1 cellular context compared by ENCODE assay signal in genomic region chrX:49073641-49074575, GRCh38.
TF ChIP-seq lines count a peak whose summit lies in the region.

Gene PRAF2, minus strand, starts transcription at chrX:49074002. Its CDS starts 15 bp downstream, at chrX:49073987.

TF ChIP-seq in GM12878, 131 proteins besides CTCF, POLR2A, EP300 and RAD21 (continued from another document and continues in another):
- TF ChIP-seq PKNOX1 (IDR thresholded peaks at IDR 0.05) (no peak), PAX8 (IDR thresholded peaks at IDR 0.05) (no peak), BCL11A (IDR thresholded peaks at IDR 0.05; ENCODE audit: low read depth, low read length) (no peak), MEF2A (IDR thresholded peaks at IDR 0.05; ENCODE audit: insufficient read depth, low read depth, low read length) (0 out of 2 replicates have a peak, but pooled peaks have one; percentile 29), TAF1 (IDR thresholded peaks at IDR 0.05; ENCODE audit: borderline replicate concordance, low read depth, low read length) (no peak), GATAD2B (conservative IDR thresholded peaks at IDR 0.05; ENCODE audit: low read depth) (no peak), TCF3 (IDR thresholded peaks at IDR 0.05; ENCODE audit: borderline replicate concordance, insufficient read depth, low read depth, low read length) (no peak), RAD51 (IDR thresholded peaks at IDR 0.05) (no peak), ZNF24 (IDR thresholded peaks at IDR 0.05) (no peak), CHD2 (IDR thresholded peaks at IDR 0.05; ENCODE audit: borderline replicate concordance, low read depth, low read length) (no peak), ZNF274 (IDR thresholded peaks at IDR 0.05; ENCODE audit: insufficient read depth, insufficient read length) (no peak), ATF2 (IDR thresholded peaks at IDR 0.05; ENCODE audit: low read length) (no peak), POLR2AphosphoS2 (IDR thresholded peaks at IDR 0.05; ENCODE audit: low read depth, low read length) (no peak), SP1 (IDR thresholded peaks at IDR 0.05; ENCODE audit: low read depth, low read length) (no peak), ZBED1 (IDR thresholded peaks at IDR 0.05; ENCODE audit: borderline replicate concordance) (no peak), ESRRA (IDR thresholded peaks at IDR 0.05; ENCODE audit: low read length) (no peak), ATF7 (IDR thresholded peaks at IDR 0.05; ENCODE audit: low read depth) (no peak), SREBF1 (IDR thresholded peaks at IDR 0.05; ENCODE audit: low read length) (no peak), MTA3 (IDR thresholded peaks at IDR 0.05; ENCODE audit: borderline replicate concordance, low read length) (no peak), JUNB (IDR thresholded peaks at IDR 0.05) (no peak), SIX5 (IDR thresholded peaks at IDR 0.05; ENCODE audit: low read depth, low read length, severe bottlenecking) (peak; percentile 90), RELA (IDR thresholded peaks at IDR 0.05; ENCODE audit: borderline replicate concordance, partially characterized antibody) (no peak), FOS (IDR thresholded peaks at IDR 0.05; ENCODE audit: borderline replicate concordance, extremely low read depth, insufficient read length) (no peak), ELK1 (IDR thresholded peaks at IDR 0.05; ENCODE audit: low read depth, low read length) (no peak), ETV6 (conservative IDR thresholded peaks at IDR 0.05 in 1 of 2, IDR thresholded peaks at IDR 0.05 in 1 of 2; ENCODE audit: borderline replicate concordance in 1 of 2, low read depth in 1 of 2) (no peak), BMI1 (IDR thresholded peaks at IDR 0.05; ENCODE audit: borderline replicate concordance) (no peak), ZZZ3 (IDR thresholded peaks at IDR 0.05; ENCODE audit: control insufficient read depth, insufficient read length, low read depth) (no peak), YBX1 (IDR thresholded peaks at IDR 0.05) (no peak), IKZF2 (IDR thresholded peaks at IDR 0.05) (no peak), CREB1 (IDR thresholded peaks at IDR 0.05; ENCODE audit: low read depth) (peak; percentile 48; the same call in 1 of the 2 replicates), CHD4 (IDR thresholded peaks at IDR 0.05) (no peak), NBN (IDR thresholded peaks at IDR 0.05) (no peak), IRF4 (IDR thresholded peaks at IDR 0.05; ENCODE audit: low read depth, low read length) (no peak), MEF2B (IDR thresholded peaks at IDR 0.05; ENCODE audit: partially characterized antibody, poor library complexity, severe bottlenecking) (no peak)
- TF ChIP-seq, protein P1, sequence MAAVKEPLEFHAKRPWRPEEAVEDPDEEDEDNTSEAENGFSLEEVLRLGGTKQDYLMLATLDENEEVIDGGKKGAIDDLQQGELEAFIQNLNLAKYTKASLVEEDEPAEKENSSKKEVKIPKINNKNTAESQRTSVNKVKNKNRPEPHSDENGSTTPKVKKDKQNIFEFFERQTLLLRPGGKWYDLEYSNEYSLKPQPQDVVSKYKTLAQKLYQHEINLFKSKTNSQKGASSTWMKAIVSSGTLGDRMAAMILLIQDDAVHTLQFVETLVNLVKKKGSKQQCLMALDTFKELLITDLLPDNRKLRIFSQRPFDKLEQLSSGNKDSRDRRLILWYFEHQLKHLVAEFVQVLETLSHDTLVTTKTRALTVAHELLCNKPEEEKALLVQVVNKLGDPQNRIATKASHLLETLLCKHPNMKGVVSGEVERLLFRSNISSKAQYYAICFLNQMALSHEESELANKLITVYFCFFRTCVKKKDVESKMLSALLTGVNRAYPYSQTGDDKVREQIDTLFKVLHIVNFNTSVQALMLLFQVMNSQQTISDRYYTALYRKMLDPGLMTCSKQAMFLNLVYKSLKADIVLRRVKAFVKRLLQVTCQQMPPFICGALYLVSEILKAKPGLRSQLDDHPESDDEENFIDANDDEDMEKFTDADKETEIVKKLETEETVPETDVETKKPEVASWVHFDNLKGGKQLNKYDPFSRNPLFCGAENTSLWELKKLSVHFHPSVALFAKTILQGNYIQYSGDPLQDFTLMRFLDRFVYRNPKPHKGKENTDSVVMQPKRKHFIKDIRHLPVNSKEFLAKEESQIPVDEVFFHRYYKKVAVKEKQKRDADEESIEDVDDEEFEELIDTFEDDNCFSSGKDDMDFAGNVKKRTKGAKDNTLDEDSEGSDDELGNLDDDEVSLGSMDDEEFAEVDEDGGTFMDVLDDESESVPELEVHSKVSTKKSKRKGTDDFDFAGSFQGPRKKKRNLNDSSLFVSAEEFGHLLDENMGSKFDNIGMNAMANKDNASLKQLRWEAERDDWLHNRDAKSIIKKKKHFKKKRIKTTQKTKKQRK (IDR thresholded peaks at IDR 0.05; ENCODE audit: low read depth, low read length), result no peak
- TF ChIP-seq, protein P2, sequence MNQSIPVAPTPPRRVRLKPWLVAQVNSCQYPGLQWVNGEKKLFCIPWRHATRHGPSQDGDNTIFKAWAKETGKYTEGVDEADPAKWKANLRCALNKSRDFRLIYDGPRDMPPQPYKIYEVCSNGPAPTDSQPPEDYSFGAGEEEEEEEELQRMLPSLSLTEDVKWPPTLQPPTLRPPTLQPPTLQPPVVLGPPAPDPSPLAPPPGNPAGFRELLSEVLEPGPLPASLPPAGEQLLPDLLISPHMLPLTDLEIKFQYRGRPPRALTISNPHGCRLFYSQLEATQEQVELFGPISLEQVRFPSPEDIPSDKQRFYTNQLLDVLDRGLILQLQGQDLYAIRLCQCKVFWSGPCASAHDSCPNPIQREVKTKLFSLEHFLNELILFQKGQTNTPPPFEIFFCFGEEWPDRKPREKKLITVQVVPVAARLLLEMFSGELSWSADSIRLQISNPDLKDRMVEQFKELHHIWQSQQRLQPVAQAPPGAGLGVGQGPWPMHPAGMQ (IDR thresholded peaks at IDR 0.05; ENCODE audit: borderline replicate concordance), result no peak
- TF ChIP-seq, protein P3, sequence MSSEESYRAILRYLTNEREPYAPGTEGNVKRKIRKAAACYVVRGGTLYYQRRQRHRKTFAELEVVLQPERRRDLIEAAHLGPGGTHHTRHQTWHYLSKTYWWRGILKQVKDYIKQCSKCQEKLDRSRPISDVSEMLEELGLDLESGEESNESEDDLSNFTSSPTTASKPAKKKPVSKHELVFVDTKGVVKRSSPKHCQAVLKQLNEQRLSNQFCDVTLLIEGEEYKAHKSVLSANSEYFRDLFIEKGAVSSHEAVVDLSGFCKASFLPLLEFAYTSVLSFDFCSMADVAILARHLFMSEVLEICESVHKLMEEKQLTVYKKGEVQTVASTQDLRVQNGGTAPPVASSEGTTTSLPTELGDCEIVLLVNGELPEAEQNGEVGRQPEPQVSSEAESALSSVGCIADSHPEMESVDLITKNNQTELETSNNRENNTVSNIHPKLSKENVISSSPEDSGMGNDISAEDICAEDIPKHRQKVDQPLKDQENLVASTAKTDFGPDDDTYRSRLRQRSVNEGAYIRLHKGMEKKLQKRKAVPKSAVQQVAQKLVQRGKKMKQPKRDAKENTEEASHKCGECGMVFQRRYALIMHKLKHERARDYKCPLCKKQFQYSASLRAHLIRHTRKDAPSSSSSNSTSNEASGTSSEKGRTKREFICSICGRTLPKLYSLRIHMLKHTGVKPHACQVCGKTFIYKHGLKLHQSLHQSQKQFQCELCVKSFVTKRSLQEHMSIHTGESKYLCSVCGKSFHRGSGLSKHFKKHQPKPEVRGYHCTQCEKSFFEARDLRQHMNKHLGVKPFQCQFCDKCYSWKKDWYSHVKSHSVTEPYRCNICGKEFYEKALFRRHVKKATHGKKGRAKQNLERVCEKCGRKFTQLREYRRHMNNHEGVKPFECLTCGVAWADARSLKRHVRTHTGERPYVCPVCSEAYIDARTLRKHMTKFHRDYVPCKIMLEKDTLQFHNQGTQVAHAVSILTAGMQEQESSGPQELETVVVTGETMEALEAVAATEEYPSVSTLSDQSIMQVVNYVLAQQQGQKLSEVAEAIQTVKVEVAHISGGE (CRISPR knock-in tag; IDR thresholded peaks at IDR 0.05), result no peak
- TF ChIP-seq, protein P4, sequence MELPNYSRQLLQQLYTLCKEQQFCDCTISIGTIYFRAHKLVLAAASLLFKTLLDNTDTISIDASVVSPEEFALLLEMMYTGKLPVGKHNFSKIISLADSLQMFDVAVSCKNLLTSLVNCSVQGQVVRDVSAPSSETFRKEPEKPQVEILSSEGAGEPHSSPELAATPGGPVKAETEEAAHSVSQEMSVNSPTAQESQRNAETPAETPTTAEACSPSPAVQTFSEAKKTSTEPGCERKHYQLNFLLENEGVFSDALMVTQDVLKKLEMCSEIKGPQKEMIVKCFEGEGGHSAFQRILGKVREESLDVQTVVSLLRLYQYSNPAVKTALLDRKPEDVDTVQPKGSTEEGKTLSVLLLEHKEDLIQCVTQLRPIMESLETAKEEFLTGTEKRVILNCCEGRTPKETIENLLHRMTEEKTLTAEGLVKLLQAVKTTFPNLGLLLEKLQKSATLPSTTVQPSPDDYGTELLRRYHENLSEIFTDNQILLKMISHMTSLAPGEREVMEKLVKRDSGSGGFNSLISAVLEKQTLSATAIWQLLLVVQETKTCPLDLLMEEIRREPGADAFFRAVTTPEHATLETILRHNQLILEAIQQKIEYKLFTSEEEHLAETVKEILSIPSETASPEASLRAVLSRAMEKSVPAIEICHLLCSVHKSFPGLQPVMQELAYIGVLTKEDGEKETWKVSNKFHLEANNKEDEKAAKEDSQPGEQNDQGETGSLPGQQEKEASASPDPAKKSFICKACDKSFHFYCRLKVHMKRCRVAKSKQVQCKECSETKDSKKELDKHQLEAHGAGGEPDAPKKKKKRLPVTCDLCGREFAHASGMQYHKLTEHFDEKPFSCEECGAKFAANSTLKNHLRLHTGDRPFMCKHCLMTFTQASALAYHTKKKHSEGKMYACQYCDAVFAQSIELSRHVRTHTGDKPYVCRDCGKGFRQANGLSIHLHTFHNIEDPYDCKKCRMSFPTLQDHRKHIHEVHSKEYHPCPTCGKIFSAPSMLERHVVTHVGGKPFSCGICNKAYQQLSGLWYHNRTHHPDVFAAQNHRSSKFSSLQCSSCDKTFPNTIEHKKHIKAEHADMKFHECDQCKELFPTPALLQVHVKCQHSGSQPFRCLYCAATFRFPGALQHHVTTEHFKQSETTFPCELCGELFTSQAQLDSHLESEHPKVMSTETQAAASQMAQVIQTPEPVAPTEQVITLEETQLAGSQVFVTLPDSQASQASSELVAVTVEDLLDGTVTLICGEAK (IDR thresholded peaks at IDR 0.05; ENCODE audit: borderline replicate concordance), result no peak
- TF ChIP-seq, protein P5, sequence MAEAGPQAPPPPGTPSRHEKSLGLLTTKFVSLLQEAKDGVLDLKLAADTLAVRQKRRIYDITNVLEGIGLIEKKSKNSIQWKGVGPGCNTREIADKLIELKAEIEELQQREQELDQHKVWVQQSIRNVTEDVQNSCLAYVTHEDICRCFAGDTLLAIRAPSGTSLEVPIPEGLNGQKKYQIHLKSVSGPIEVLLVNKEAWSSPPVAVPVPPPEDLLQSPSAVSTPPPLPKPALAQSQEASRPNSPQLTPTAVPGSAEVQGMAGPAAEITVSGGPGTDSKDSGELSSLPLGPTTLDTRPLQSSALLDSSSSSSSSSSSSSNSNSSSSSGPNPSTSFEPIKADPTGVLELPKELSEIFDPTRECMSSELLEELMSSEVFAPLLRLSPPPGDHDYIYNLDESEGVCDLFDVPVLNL (IDR thresholded peaks at IDR 0.05; ENCODE audit: low read depth, low read length), result no peak
- TF ChIP-seq, protein P6, sequence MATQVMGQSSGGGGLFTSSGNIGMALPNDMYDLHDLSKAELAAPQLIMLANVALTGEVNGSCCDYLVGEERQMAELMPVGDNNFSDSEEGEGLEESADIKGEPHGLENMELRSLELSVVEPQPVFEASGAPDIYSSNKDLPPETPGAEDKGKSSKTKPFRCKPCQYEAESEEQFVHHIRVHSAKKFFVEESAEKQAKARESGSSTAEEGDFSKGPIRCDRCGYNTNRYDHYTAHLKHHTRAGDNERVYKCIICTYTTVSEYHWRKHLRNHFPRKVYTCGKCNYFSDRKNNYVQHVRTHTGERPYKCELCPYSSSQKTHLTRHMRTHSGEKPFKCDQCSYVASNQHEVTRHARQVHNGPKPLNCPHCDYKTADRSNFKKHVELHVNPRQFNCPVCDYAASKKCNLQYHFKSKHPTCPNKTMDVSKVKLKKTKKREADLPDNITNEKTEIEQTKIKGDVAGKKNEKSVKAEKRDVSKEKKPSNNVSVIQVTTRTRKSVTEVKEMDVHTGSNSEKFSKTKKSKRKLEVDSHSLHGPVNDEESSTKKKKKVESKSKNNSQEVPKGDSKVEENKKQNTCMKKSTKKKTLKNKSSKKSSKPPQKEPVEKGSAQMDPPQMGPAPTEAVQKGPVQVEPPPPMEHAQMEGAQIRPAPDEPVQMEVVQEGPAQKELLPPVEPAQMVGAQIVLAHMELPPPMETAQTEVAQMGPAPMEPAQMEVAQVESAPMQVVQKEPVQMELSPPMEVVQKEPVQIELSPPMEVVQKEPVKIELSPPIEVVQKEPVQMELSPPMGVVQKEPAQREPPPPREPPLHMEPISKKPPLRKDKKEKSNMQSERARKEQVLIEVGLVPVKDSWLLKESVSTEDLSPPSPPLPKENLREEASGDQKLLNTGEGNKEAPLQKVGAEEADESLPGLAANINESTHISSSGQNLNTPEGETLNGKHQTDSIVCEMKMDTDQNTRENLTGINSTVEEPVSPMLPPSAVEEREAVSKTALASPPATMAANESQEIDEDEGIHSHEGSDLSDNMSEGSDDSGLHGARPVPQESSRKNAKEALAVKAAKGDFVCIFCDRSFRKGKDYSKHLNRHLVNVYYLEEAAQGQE (IDR thresholded peaks at IDR 0.05; ENCODE audit: low read depth, low read length), result no peak
- TF ChIP-seq, protein P7, sequence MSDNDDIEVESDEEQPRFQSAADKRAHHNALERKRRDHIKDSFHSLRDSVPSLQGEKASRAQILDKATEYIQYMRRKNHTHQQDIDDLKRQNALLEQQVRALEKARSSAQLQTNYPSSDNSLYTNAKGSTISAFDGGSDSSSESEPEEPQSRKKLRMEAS (IDR thresholded peaks at IDR 0.05; ENCODE audit: low read depth, low read length), result 0 out of 2 replicates have a peak, but pooled peaks have one; percentile 36
